ENCODE assay signal across 8 cellular contexts in the genomic region with DNA sequence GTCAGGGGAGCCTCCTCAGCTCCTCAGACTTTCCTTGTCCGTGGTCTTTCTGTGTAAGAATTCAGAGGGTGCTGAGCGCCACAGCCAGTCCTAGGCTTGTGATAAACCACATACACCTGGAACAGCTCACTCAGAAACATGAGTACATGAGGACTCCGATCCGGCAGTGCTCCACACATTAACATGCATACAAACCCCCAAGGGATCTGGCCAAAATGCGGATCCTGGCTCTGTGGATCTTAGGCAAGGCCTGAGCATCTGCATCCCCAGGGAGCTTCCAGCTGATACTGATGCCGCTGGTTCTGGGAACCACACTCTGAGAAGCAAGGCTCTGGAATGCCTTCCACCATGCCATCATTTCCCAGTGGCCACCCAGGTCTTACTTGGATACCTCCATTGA. TPM values are rescaled to one million over a fixed set of nuclear protein-coding genes. Genes with fewer than 3 reads are reported as not detected.
"Had no signal": no experiment of that assay in that cellular context is flagged by ENCODE, and none has a peak within 500 bp of the region (broad histone marks: within the 10 kb centered on the region; RNA-seq: fewer than 3 reads in every experiment).

No MANE protein-coding gene starts in this region.

- H3K4me3 Mint-ChIP-seq: IgD-negative memory B cell had no signal

- H3K4me1 Mint-ChIP-seq: IgD-negative memory B cell had no signal

- H3K27ac ChIP-seq: HL-60 had no signal

- ATAC-seq: HepG2, K562 had no signal

- H3K27me3 Mint-ChIP-seq: IgD-negative memory B cell had no signal

- H3K36me3 Mint-ChIP-seq: IgD-negative memory B cell had no signal

- H3K27ac Mint-ChIP-seq: IgD-negative memory B cell had no signal

- H3K4me3 ChIP-seq: K562 had no signal

- DNase-seq: IMR-90, KBM-7, KG1 had no signal

RNA-seq across cellular contexts. Expression of a gene that starts 20.6 kb away (rescaled TPM):
- total RNA-seq: HepG2, HT-29, K562 had no signal
